Comparison of ENCODE assay signal across 19 cellular contexts in the genomic region with DNA sequence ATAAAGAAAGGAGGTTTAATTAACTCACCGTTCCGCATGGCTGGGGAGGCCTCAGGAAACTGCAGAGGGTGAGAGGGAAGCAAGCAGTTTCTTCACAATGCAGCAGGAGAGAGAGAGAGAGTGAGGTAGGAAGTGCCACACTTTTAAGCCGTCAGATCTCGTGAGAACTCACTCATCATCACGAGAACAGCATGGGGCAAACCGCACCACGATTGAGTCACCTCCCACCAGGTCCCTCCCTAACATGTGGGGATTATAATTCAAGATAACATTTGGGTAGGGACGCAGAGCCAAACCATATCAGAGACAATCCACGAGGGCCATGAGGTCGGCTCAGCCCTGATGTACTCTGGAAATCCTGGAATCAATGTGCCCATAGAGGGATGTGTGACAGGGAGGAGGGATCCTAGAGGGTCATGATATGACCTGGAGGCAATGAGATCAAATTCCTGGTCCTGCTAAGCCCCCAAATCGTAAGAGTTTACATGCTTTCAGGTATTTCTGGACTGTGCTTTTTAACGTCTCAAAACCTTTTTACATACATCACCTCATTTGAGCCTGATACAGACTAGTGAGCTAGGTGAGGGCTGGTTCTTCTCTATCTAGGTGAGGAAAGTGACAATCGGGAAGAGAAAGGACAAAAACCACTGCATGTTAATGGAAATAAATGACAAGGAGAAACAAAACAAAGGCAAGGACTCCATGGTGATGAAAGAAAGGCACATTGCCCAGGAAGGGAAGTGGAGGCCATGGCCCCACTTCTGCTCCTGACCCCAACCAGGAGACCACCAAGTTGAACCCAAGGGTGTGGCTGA. TPM values are rescaled to one million over a fixed set of nuclear protein-coding genes. Genes with fewer than 3 reads are reported as not detected.
DNase-seq lines count a peak whose midpoint lies in the region; ATAC-seq, FAIRE-seq and TF ChIP-seq lines count a peak whose summit lies in the region.
"Had no signal": no experiment of that assay in that cellular context is flagged by ENCODE, and none has a peak within 500 bp of the region (broad histone marks: within the 10 kb centered on the region; RNA-seq: fewer than 3 reads in every experiment).

No MANE protein-coding gene starts in this region.

- peak overlapping the region; percentile 89 for H3K27ac Mint-ChIP-seq in nephron progenitor cell
- H3K27ac Mint-ChIP-seq: H9 had no signal

- no peaks in the 10 kb centered on the region for H3K36me3 Mint-ChIP-seq in nephron progenitor cell (ENCODE audit: low read depth)

- H3K4me3 Mint-ChIP-seq in nephron progenitor cell = no peak overlapping the region
- H3K4me3 Mint-ChIP-seq: H9 had no signal

- H3K27me3 Mint-ChIP-seq in nephron progenitor cell (ENCODE audit: low read depth, poor library complexity) = peaks cover 34% of the 10 kb centered on the region

- H3K9me3 ChIP-seq in upper lobe of right lung = no peaks in the 10 kb centered on the region
- H3K9me3 ChIP-seq: breast epithelium, stomach had no signal

- peaks cover 9% of the 10 kb centered on the region for H3K36me3 ChIP-seq in bronchial epithelial cell (ENCODE audit: control insufficient read depth, insufficient read depth, low read length)
- H3K36me3 ChIP-seq in upper lobe of right lung = no peaks in the 10 kb centered on the region
- H3K36me3 ChIP-seq: breast epithelium, stomach had no signal

- no peak for ATAC-seq in upper lobe of right lung
- ATAC-seq in HG03442 (IDR thresholded peaks at IDR 0.05; ENCODE audit: unreplicated experiment) = no peak

- FAIRE-seq in bronchial epithelial cell (lab: Jason Lieb, UNC) = peak; percentile 43
- FAIRE-seq: G401.6 had no signal

- H3K4me1 Mint-ChIP-seq in nephron progenitor cell = peaks cover 18% of the 10 kb centered on the region

- no peaks in the 10 kb centered on the region for H3K9me3 Mint-ChIP-seq in nephron progenitor cell
- H3K9me3 Mint-ChIP-seq: H9 had no signal

- H3K4me1 ChIP-seq in upper lobe of right lung = no peaks in the 10 kb centered on the region
- H3K4me1 ChIP-seq: breast epithelium, stomach had no signal

- peak overlapping the region; percentile 48 for H3K4me3 ChIP-seq in bronchial epithelial cell (ENCODE audit: low read depth, low read length)
- no peak overlapping the region for H3K4me3 ChIP-seq in upper lobe of right lung
- H3K4me3 ChIP-seq: skin epidermis, stomach had no signal

- H3K27me3 ChIP-seq in bronchial epithelial cell (ENCODE audit: control insufficient read depth, insufficient read depth, low read length) (no peaks in the 10 kb centered on the region), upper lobe of right lung (no peaks in the 10 kb centered on the region)
- H3K27me3 ChIP-seq: breast epithelium, stomach had no signal

- no peak for TF ChIP-seq CTCF in bronchial epithelial cell (IDR thresholded peaks at IDR 0.05; ENCODE audit: insufficient read depth, low read length, severe bottlenecking)
- no peak for TF ChIP-seq CTCF in nephron progenitor cell (IDR thresholded peaks at IDR 0.05)
- TF ChIP-seq CTCF in upper lobe of right lung (IDR thresholded peaks at IDR 0.05) = no peak

- DNase-seq in DMS79 treated with DMSO at 0.1 percent for 48 hours (lab: John Stamatoyannopoulos, UW) (peak; percentile 28), NCI-H1105 treated with DMSO at 0.1 percent for 48 hours (lab: John Stamatoyannopoulos, UW) (peak; percentile 43), bronchial epithelial cell (ENCODE audit: low read depth) (peak; percentile 92), nephron progenitor cell (no peak), upper lobe of right lung (no peak), UCSD-AML1 (lab: John Stamatoyannopoulos, UW; ENCODE audit: unreplicated experiment) (no peak)
- DNase-seq in activated CD4-positive, CD25-positive, alpha-beta regulatory T cell treated with anti-CD3 and anti-CD28 coated beads, Interleukin-2, amount 50 U/mL, for 72 hours = no peak
- DNase-seq: activated naive CD4-positive, alpha-beta T cell treated with Interleukin-2 at 50 U/mL for 16 hours; H9; hippocampal formation; NCI-H1092; NCI-H82; occipital lobe; SHP77 treated with DMSO at 0.1 percent for 48 hours; stomach had no signal

- no peak overlapping the region for H3K27ac ChIP-seq in upper lobe of right lung
- H3K27ac ChIP-seq: breast epithelium, skin epidermis, stomach had no signal

- intact Hi-C loops in upper lobe of right lung (cut with DNase I) = no loop called here

RNA-seq across cellular contexts. Expression of a gene that starts 19.5 kb away (rescaled TPM):
- 2.1 and 2.4 TPM in 2 replicates for total RNA-seq in bronchial epithelial cell
- total RNA-seq in upper lobe of right lung = 4.8 TPM

Comparison
In these comparisons a context has a peak if more than half of its experiments do, and no peak if none do; other contexts are left out.
1. DNase-seq: peak in DMS79 treated with DMSO at 0.1 percent for 48 hours (single experiment), NCI-H1105 treated with DMSO at 0.1 percent for 48 hours (single experiment) and bronchial epithelial cell (single experiment); none in nephron progenitor cell (single experiment), upper lobe of right lung (single experiment), activated CD4-positive, CD25-positive, alpha-beta regulatory T cell treated with anti-CD3 and anti-CD28 coated beads, Interleukin-2, amount 50 U/mL, for 72 hours (single experiment) and UCSD-AML1 (single experiment).